8 cellular contexts compared by ENCODE assay signal in the genomic region with DNA sequence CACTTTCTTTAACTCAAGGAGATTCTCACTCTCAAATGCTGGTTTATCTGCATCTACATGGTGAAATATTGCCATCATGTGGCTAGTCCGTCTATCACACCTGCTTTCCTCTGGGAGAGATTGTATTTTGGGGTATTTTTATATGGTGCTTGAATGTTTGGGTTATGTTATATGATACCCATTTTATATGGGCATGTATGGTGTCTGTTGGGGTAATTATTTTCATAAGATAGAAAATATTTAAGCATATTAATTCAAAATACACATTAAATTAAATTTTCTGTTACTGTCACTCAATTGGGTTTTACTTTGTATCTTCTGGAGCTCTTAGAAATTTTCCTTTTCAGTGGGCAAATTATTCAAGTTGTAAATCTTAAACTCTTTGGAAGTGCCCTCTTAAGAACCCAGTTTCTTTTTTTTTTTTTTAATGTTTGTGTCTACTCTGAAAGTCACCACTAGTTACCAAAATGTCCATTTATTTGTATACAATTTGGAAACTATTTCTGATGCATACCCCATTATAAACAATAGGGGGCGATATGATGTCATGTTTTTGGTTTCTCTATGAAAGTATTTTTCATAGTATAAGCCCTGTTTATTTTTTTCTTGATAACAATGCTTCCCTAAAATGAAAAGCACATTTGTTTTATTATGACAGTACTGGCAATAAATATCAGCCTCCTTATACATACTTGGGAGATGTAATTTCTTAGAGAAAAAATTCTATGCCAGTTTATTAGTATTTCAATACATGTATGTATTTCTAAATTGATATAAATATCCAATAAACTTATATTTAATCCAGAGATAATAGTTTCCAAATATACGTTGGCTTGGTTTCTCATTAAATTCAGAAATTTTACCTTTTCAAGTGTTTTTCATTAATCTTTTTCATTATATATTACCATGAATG. TPM values are rescaled to one million over a fixed set of nuclear protein-coding genes. Genes with fewer than 3 reads are reported as not detected.
DNase-seq lines count a peak whose midpoint lies in the region; ATAC-seq and TF ChIP-seq lines count a peak whose summit lies in the region.
"Had no signal": no experiment of that assay in that cellular context is flagged by ENCODE, and none has a peak within 500 bp of the region (broad histone marks: within the 10 kb centered on the region; RNA-seq: fewer than 3 reads in every experiment).

No MANE protein-coding gene starts in this region.

- no peaks in the 10 kb centered on the region for H3K36me3 ChIP-seq in DOHH2 (ENCODE audit: control insufficient read depth, low read length)
- no peaks in the 10 kb centered on the region for H3K36me3 ChIP-seq in breast epithelium

- no peaks in the 10 kb centered on the region for H3K79me2 ChIP-seq in DOHH2 (ENCODE audit: control insufficient read depth, low read length)

- intact Hi-C loops in breast epithelium (cut with DNase I; ENCODE audit: low total_unique reads): no loop called here

- H3K9me3 ChIP-seq in DOHH2 (ENCODE audit: control insufficient read depth, insufficient read depth, low read length) (no peaks in the 10 kb centered on the region), breast epithelium (no peaks in the 10 kb centered on the region)

- H3K27ac ChIP-seq in DOHH2 (ENCODE audit: low read depth, low read length) (no peak overlapping the region), breast epithelium (no peak overlapping the region)

- no peaks in the 10 kb centered on the region for H4K20me1 ChIP-seq in DOHH2 (ENCODE audit: control insufficient read depth, insufficient read depth, low read depth, low read length)

- no peak for TF ChIP-seq POLR2A in breast epithelium (IDR thresholded peaks at IDR 0.05)

- TF ChIP-seq CTCF in DOHH2 (IDR thresholded peaks at IDR 0.05; ENCODE audit: low read depth, low read length, poor library complexity, severe bottlenecking) (peak; percentile 60), breast epithelium (IDR thresholded peaks at IDR 0.05) (peak; percentile 7 to 45 (median 32))

- peak; percentile 33 for DNase-seq in NCI-H69 (lab: John Stamatoyannopoulos, UW)
- no peak for DNase-seq in breast epithelium (ENCODE audit: low spot score in 2 of 2)
- peak; percentile 48 to 55 for DNase-seq in lung microvascular endothelial cell (ENCODE audit: low read depth in 2 of 2)
- DNase-seq in stimulated activated CD4-positive, alpha-beta T cell treated with anti-CD3 and anti-CD28 coated beads, Interleukin-2, amount 100 ng/mL, for 48 hours: no peak
- DNase-seq: activated naive CD8-positive, alpha-beta T cell treated with anti-CD3 and anti-CD28 coated beads, Interleukin-2, amount 10 ng/mL, durations not matched to agents 7 days and 5 days had no signal

- H3K27me3 ChIP-seq in DOHH2 (ENCODE audit: control insufficient read depth, low read length): no peaks in the 10 kb centered on the region
- H3K27me3 ChIP-seq in breast epithelium: no peaks in the 10 kb centered on the region

- ATAC-seq in GM19438 (IDR thresholded peaks at IDR 0.05; ENCODE audit: low read depth, unreplicated experiment) (peak; percentile 85), HG03354 (IDR thresholded peaks at IDR 0.05; ENCODE audit: poor library complexity, severe bottlenecking, unreplicated experiment) (peak; percentile 88)

- H3F3A ChIP-seq in DOHH2 (ENCODE audit: control insufficient read depth, insufficient read depth): no peaks in the 10 kb centered on the region

- H3K4me3 ChIP-seq in DOHH2 (ENCODE audit: low read length) (no peak overlapping the region), breast epithelium (no peak overlapping the region)

- H3K9me2 ChIP-seq in DOHH2 (replicated peaks; ENCODE audit: control insufficient read depth, low read length): no peaks in the 10 kb centered on the region

- no peak overlapping the region for H3K4me2 ChIP-seq in DOHH2 (ENCODE audit: low read length)

- H3K4me1 ChIP-seq in DOHH2 (ENCODE audit: control insufficient read depth, low read length) (no peaks in the 10 kb centered on the region), breast epithelium (no peaks in the 10 kb centered on the region)

RNA-seq across cellular contexts. Expression of gene PLSCR5, which starts 36.1 kb away (rescaled TPM):
- total RNA-seq in breast epithelium (not detected), lung microvascular endothelial cell (not detected in 2 replicates)
- total RNA-seq: activated naive CD8-positive, alpha-beta T cell treated with anti-CD3 and anti-CD28 coated beads, Interleukin-2, amount 10 ng/mL, durations not matched to agents 7 days and 5 days had no signal

Comparison
In these comparisons a context has a peak if more than half of its experiments do, and no peak if none do; other contexts are left out.
1. DNase-seq: peak in NCI-H69 (single experiment) and lung microvascular endothelial cell (2 of 2); none in breast epithelium (0 of 2) and stimulated activated CD4-positive, alpha-beta T cell treated with anti-CD3 and anti-CD28 coated beads, Interleukin-2, amount 100 ng/mL, for 48 hours (0 of 2).